ENCODE assay signal across 12 cellular contexts in the genomic region with DNA sequence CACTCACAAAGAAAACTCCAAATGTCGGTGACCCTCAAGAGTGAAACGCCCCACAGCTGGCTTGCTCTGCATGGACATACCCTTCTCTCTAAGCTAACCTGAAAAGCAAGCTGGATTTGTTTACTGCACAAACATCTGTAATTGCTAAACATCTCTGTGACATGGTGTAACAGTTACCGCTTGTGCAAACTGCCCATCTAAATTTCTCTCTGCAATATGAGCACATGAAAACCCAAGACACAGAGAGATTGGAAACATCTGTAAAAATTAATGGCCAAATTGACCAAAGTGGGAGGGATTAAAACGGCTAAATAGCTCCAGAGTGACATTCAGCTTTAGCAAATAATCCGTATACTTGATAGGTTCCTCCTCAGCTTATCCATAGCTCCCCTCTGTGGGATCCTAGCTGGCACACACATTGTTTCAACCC.
DNase-seq lines count a peak whose midpoint lies in the region; ATAC-seq and TF ChIP-seq lines count a peak whose summit lies in the region.
"Had no signal": no experiment of that assay in that cellular context is flagged by ENCODE, and none has a peak within 500 bp of the region (broad histone marks: within the 10 kb centered on the region; RNA-seq: fewer than 3 reads in every experiment).

No MANE protein-coding gene starts in this region.

- POLR2A ChIA-PET in AG04450 (lab: Yijun Ruan, JAX) = interaction anchor here (0.8 to 1.0 kb wide), 3 partner anchors 12 to 19 kb away, joined by 3 to 9 read pairs (median 3); no protein-coding TSS in a partner anchor
- POLR2A ChIA-PET in activated CD4-positive, alpha-beta memory T cell treated with anti-CD3 and anti-CD28 coated beads, Interleukin-2, amount 10 ng/mL, durations not matched to agents 7 days and 5 days (lab: Charles Lee) = no interaction called here

- H3K4me3 ChIP-seq in AG04450 (ENCODE audit: low read depth, low read length) = peak overlapping the region; percentile 54
- no peak overlapping the region for H3K4me3 ChIP-seq in mucosa of descending colon
- H3K4me3 ChIP-seq: HAP-1 had no signal

- H3K36me3 ChIP-seq in mucosa of descending colon (ENCODE audit: low read depth) = no peaks in the 10 kb centered on the region
- H3K36me3 ChIP-seq: HAP-1 had no signal

- CTCF ChIA-PET in AG04450 (lab: Charles Lee) = no interaction called here
- CTCF ChIA-PET in activated CD4-positive, alpha-beta memory T cell treated with anti-CD3 and anti-CD28 coated beads, Interleukin-2, amount 10 ng/mL, durations not matched to agents 7 days and 5 days (lab: Charles Lee) = no interaction called here

- no peaks in the 10 kb centered on the region for H3K27me3 Mint-ChIP-seq in dendritic cell treated with granulocyte-macrophage colony-stimulating factor and Interleukin-4, amounts not matched to agents 40 ng/mL and 50 ng/mL, for 4 days
- H3K27me3 Mint-ChIP-seq in activated CD4-positive, alpha-beta memory T cell treated with anti-CD3 and anti-CD28 coated beads, Interleukin-2, amount 10 ng/mL, durations not matched to agents 7 days and 5 days = no peaks in the 10 kb centered on the region
- H3K27me3 Mint-ChIP-seq: activated T-helper 17 cell treated with anti-CD3 and anti-CD28 coated beads, Interleukin-2, amount 50 U/mL, for 72 hours had no signal

- peak overlapping the region; percentile 52 for H3K27ac ChIP-seq in AG04450 (ENCODE audit: low read depth, low read length)
- H3K27ac ChIP-seq: C4-2B had no signal

- peaks cover 10% of the 10 kb centered on the region for H3K36me3 Mint-ChIP-seq in dendritic cell treated with granulocyte-macrophage colony-stimulating factor and Interleukin-4, amounts not matched to agents 40 ng/mL and 50 ng/mL, for 4 days (ENCODE audit: low read depth)
- H3K36me3 Mint-ChIP-seq in activated CD4-positive, alpha-beta memory T cell treated with anti-CD3 and anti-CD28 coated beads, Interleukin-2, amount 10 ng/mL, durations not matched to agents 7 days and 5 days (ENCODE audit: low read depth) = peaks cover 43% of the 10 kb centered on the region

- TF ChIP-seq CTCF in AG04450 (IDR thresholded peaks at IDR 0.05; ENCODE audit: low read depth, low read length) = no peak
- TF ChIP-seq CTCF in mucosa of descending colon (IDR thresholded peaks at IDR 0.05) = no peak

- no peaks in the 10 kb centered on the region for H3K9me3 Mint-ChIP-seq in dendritic cell treated with granulocyte-macrophage colony-stimulating factor and Interleukin-4, amounts not matched to agents 40 ng/mL and 50 ng/mL, for 4 days
- no peaks in the 10 kb centered on the region for H3K9me3 Mint-ChIP-seq in activated CD4-positive, alpha-beta memory T cell treated with anti-CD3 and anti-CD28 coated beads, Interleukin-2, amount 10 ng/mL, durations not matched to agents 7 days and 5 days
- H3K9me3 Mint-ChIP-seq: activated T-helper 17 cell treated with anti-CD3 and anti-CD28 coated beads, Interleukin-2, amount 50 U/mL, for 72 hours had no signal

- DNase-seq in AG04450 (ENCODE audit: low read depth, low spot score) = peak; percentile 30
- peak; percentile 18 for DNase-seq in LHCN-M2 (ENCODE audit: low read depth)
- DNase-seq in mucosa of descending colon = peak in 1 of 3 donors; percentile 32
- no peak for DNase-seq in AG08396 (ENCODE audit: low spot score)
- DNase-seq in activated CD4-positive, alpha-beta T cell treated with anti-CD3 and anti-CD28 coated beads for 48 hours = no peak
- DNase-seq in NCI-H2081 treated with DMSO at 0.1 percent for 48 hours (lab: John Stamatoyannopoulos, UW) = no peak
- no peak for DNase-seq in activated CD4-positive, alpha-beta memory T cell treated with anti-CD3 and anti-CD28 coated beads, Interleukin-2, amount 10 ng/mL, durations not matched to agents 7 days and 5 days
- DNase-seq: NCI-H526 treated with DMSO at 0.1 percent for 48 hours had no signal

- no peaks in the 10 kb centered on the region for H3K27me3 ChIP-seq in AG04450 (ENCODE audit: control insufficient read depth, insufficient read depth, low read length)

- no peak overlapping the region for H3K4me3 Mint-ChIP-seq in dendritic cell treated with granulocyte-macrophage colony-stimulating factor and Interleukin-4, amounts not matched to agents 40 ng/mL and 50 ng/mL, for 4 days
- H3K4me3 Mint-ChIP-seq in activated CD4-positive, alpha-beta memory T cell treated with anti-CD3 and anti-CD28 coated beads, Interleukin-2, amount 10 ng/mL, durations not matched to agents 7 days and 5 days = no peak overlapping the region
- H3K4me3 Mint-ChIP-seq: activated T-helper 17 cell treated with anti-CD3 and anti-CD28 coated beads, Interleukin-2, amount 50 U/mL, for 72 hours had no signal

- H3K27ac Mint-ChIP-seq in dendritic cell treated with granulocyte-macrophage colony-stimulating factor and Interleukin-4, amounts not matched to agents 40 ng/mL and 50 ng/mL, for 4 days = peak overlapping the region; percentile 72
- no peak overlapping the region for H3K27ac Mint-ChIP-seq in activated CD4-positive, alpha-beta memory T cell treated with anti-CD3 and anti-CD28 coated beads, Interleukin-2, amount 10 ng/mL, durations not matched to agents 7 days and 5 days
- H3K27ac Mint-ChIP-seq: activated T-helper 17 cell treated with anti-CD3 and anti-CD28 coated beads, Interleukin-2, amount 50 U/mL, for 72 hours had no signal

- ATAC-seq in mucosa of descending colon = peak; percentile 9
- ATAC-seq: activated T-helper 17 cell treated with anti-CD3 and anti-CD28 coated beads, Interleukin-2, amount 50 U/mL, for 72 hours had no signal

- no peaks in the 10 kb centered on the region for H3K4me1 ChIP-seq in mucosa of descending colon (ENCODE audit: low read depth)

- H3K9me3 ChIP-seq in AG04450 (ENCODE audit: control insufficient read depth, insufficient read depth, low read length) (no peaks in the 10 kb centered on the region), mucosa of descending colon (no peaks in the 10 kb centered on the region)
- H3K9me3 ChIP-seq: HAP-1 had no signal

- intact Hi-C loops in dendritic cell treated with granulocyte-macrophage colony-stimulating factor and Interleukin-4, amounts not matched to agents 40 ng/mL and 50 ng/mL, for 4 days (cut with micrococcal nuclease) = no loop called here
- intact Hi-C loops in mucosa of descending colon (cut with DNase I, micrococcal nuclease) = no loop called here

- H3K4me1 Mint-ChIP-seq in dendritic cell treated with granulocyte-macrophage colony-stimulating factor and Interleukin-4, amounts not matched to agents 40 ng/mL and 50 ng/mL, for 4 days (ENCODE audit: low read depth) = peaks cover 32% of the 10 kb centered on the region
- H3K4me1 Mint-ChIP-seq in activated CD4-positive, alpha-beta memory T cell treated with anti-CD3 and anti-CD28 coated beads, Interleukin-2, amount 10 ng/mL, durations not matched to agents 7 days and 5 days = peaks cover 28% of the 10 kb centered on the region

Comparison
In these comparisons a context has a peak if more than half of its experiments do, and no peak if none do; other contexts are left out.
1. DNase-seq: peak in AG04450 (single experiment) and LHCN-M2 (single experiment); none in AG08396 (single experiment), activated CD4-positive, alpha-beta T cell treated with anti-CD3 and anti-CD28 coated beads for 48 hours (single experiment), NCI-H2081 treated with DMSO at 0.1 percent for 48 hours (single experiment) and activated CD4-positive, alpha-beta memory T cell treated with anti-CD3 and anti-CD28 coated beads, Interleukin-2, amount 10 ng/mL, durations not matched to agents 7 days and 5 days (single experiment).